8 cellular contexts compared by ENCODE assay signal in genomic region chr6:85464260-85464644, GRCh38. TPM values are rescaled to one million over a fixed set of nuclear protein-coding genes. Genes with fewer than 3 reads are reported as not detected.
DNase-seq lines count a peak whose midpoint lies in the region; ATAC-seq, FAIRE-seq and TF ChIP-seq lines count a peak whose summit lies in the region.

No MANE protein-coding gene starts in this region.

- peak; percentile 90 for FAIRE-seq in keratinocyte (lab: Jason Lieb, UNC)

- H3K4me1 Mint-ChIP-seq in natural killer cell treated with Interleukin-12 subunit alpha and Interleukin-12 subunit beta and Interleukin-15 and Interleukin-18, amount 100 ng/mL, for 72 hours (ENCODE audit: low read depth in 2 of 2), result peaks cover 45 to 57% of the 10 kb centered on the region in 2 donors
- peaks cover 57 to 63% of the 10 kb centered on the region in 2 donors for H3K4me1 Mint-ChIP-seq in natural killer cell
- H3K4me1 Mint-ChIP-seq in activated T-cell treated with anti-CD3 and anti-CD28 coated beads, Interleukin-2, amount 50 U/mL, for 72 hours (ENCODE audit: low read depth), result peaks cover 68% of the 10 kb centered on the region

- peak overlapping the region; percentile 23 for H3K9ac ChIP-seq in keratinocyte (ENCODE audit: control insufficient read depth, extremely low read depth, insufficient read depth, low read length)

- H3K4me1 ChIP-seq in keratinocyte (ENCODE audit: control insufficient read depth, extremely low read depth, insufficient read depth, low read length), result peaks cover 79% of the 10 kb centered on the region

- H3K9me1 ChIP-seq in keratinocyte (ENCODE audit: control insufficient read depth, extremely low read depth, insufficient read depth, low read length), result no peaks in the 10 kb centered on the region

- no peak for ATAC-seq in natural killer cell treated with Interleukin-12 subunit alpha and Interleukin-12 subunit beta and Interleukin-15 and Interleukin-18, amount 100 ng/mL, for 72 hours
- ATAC-seq in natural killer cell (no peak), HG03175 (IDR thresholded peaks at IDR 0.05; ENCODE audit: unreplicated experiment) (no peak), HG02885 (IDR thresholded peaks at IDR 0.05; ENCODE audit: poor library complexity, unreplicated experiment) (no peak)
- peak; percentile 44 to 55 for ATAC-seq in activated T-cell treated with anti-CD3 and anti-CD28 coated beads, Interleukin-2, amount 50 U/mL, for 72 hours (replicated peaks in 1 of 2)

- dilution Hi-C loops in keratinocyte (cut with MboI; ENCODE audit: extremely low pct_ligation_motif_present, low sequenced_read_pairs), result no loop called here

- no peak for DNase-seq in natural killer cell treated with Interleukin-12 subunit alpha and Interleukin-12 subunit beta and Interleukin-15 and Interleukin-18, amount 100 ng/mL, for 72 hours (ENCODE audit: low spot score)
- DNase-seq in natural killer cell (no peak), keratinocyte (ENCODE audit: low read depth, low spot score) (no peak), NCI-H146 treated with DMSO at 0.1 percent for 48 hours (lab: John Stamatoyannopoulos, UW; ENCODE audit: unreplicated experiment) (no peak)
- DNase-seq in activated T-cell treated with anti-CD3 and anti-CD28 coated beads, Interleukin-2, amount 50 U/mL, for 72 hours, result peak; percentile 43 to 56
- DNase-seq in effector CD4-positive, alpha-beta T cell, result no peak

- no peaks in the 10 kb centered on the region for H3K9me3 ChIP-seq in keratinocyte (ENCODE audit: control insufficient read depth, low read depth, low read length)

- peak overlapping the region; percentile 81 for H3K27ac ChIP-seq in keratinocyte (ENCODE audit: control insufficient read depth, insufficient read depth, low read length)

- peaks cover 10 to 29% of the 10 kb centered on the region in 2 experiments for H3K36me3 ChIP-seq in keratinocyte (ENCODE audit: control insufficient read depth in 2 of 2, extremely low read depth in 1 of 2, insufficient read depth in 2 of 2, low read length in 2 of 2)

- H3K4me3 Mint-ChIP-seq in natural killer cell treated with Interleukin-12 subunit alpha and Interleukin-12 subunit beta and Interleukin-15 and Interleukin-18, amount 100 ng/mL, for 72 hours, result peak overlapping the region; percentile 18
- H3K4me3 Mint-ChIP-seq in natural killer cell, result no peak overlapping the region
- peak overlapping the region; percentile 66 to 69 for H3K4me3 Mint-ChIP-seq in activated T-cell treated with anti-CD3 and anti-CD28 coated beads, Interleukin-2, amount 50 U/mL, for 72 hours

- intact Hi-C loops in natural killer cell (cut with micrococcal nuclease), result no loop called here

- no peaks in the 10 kb centered on the region for H3K9me3 Mint-ChIP-seq in natural killer cell treated with Interleukin-12 subunit alpha and Interleukin-12 subunit beta and Interleukin-15 and Interleukin-18, amount 100 ng/mL, for 72 hours
- H3K9me3 Mint-ChIP-seq in natural killer cell, result no peaks in the 10 kb centered on the region
- H3K9me3 Mint-ChIP-seq in activated T-cell treated with anti-CD3 and anti-CD28 coated beads, Interleukin-2, amount 50 U/mL, for 72 hours, result no peaks in the 10 kb centered on the region

- H3K27me3 ChIP-seq in keratinocyte (ENCODE audit: control insufficient read depth, extremely low read depth, insufficient read depth, low read length), result no peaks in the 10 kb centered on the region

- H3K36me3 Mint-ChIP-seq in natural killer cell treated with Interleukin-12 subunit alpha and Interleukin-12 subunit beta and Interleukin-15 and Interleukin-18, amount 100 ng/mL, for 72 hours, result no peaks in the 10 kb centered on the region
- no peaks in the 10 kb centered on the region for H3K36me3 Mint-ChIP-seq in natural killer cell
- no peaks in the 10 kb centered on the region for H3K36me3 Mint-ChIP-seq in activated T-cell treated with anti-CD3 and anti-CD28 coated beads, Interleukin-2, amount 50 U/mL, for 72 hours (ENCODE audit: insufficient read depth in 2 of 2)

- no peaks in the 10 kb centered on the region for H4K20me1 ChIP-seq in keratinocyte (ENCODE audit: control insufficient read depth, extremely low read depth, insufficient read depth, low read length)

- TF ChIP-seq CTCF in natural killer cell (IDR thresholded peaks at IDR 0.05) (no peak), keratinocyte (optimal IDR thresholded peaks at IDR 0.05 in 1 of 3, IDR thresholded peaks at IDR 0.05 in 1 of 3, conservative IDR thresholded peaks at IDR 0.05 in 1 of 3; ENCODE audit: extremely low read depth in 1 of 3, insufficient read depth in 2 of 3, low read length in 3 of 3) (no peak)

- no peak overlapping the region for H2AFZ ChIP-seq in keratinocyte (ENCODE audit: control insufficient read depth, low read length)

- H3K27me3 Mint-ChIP-seq in natural killer cell treated with Interleukin-12 subunit alpha and Interleukin-12 subunit beta and Interleukin-15 and Interleukin-18, amount 100 ng/mL, for 72 hours, result peaks cover 42 to 55% of the 10 kb centered on the region in 2 donors
- peaks cover 45 to 73% of the 10 kb centered on the region in 2 donors for H3K27me3 Mint-ChIP-seq in natural killer cell (ENCODE audit: low read depth in 2 of 2)
- no peaks in the 10 kb centered on the region for H3K27me3 Mint-ChIP-seq in activated T-cell treated with anti-CD3 and anti-CD28 coated beads, Interleukin-2, amount 50 U/mL, for 72 hours (ENCODE audit: low read depth)

- H3K27ac Mint-ChIP-seq in natural killer cell treated with Interleukin-12 subunit alpha and Interleukin-12 subunit beta and Interleukin-15 and Interleukin-18, amount 100 ng/mL, for 72 hours, result peak overlapping the region in 1 of 2 donors; percentile 50
- no peak overlapping the region for H3K27ac Mint-ChIP-seq in natural killer cell
- H3K27ac Mint-ChIP-seq in activated T-cell treated with anti-CD3 and anti-CD28 coated beads, Interleukin-2, amount 50 U/mL, for 72 hours, result peak overlapping the region; percentile 29

- peak overlapping the region; percentile 68 for H3K4me2 ChIP-seq in keratinocyte (ENCODE audit: control insufficient read depth, extremely low read depth, insufficient read depth, low read depth, low read length)

- H3K4me3 ChIP-seq in keratinocyte (ENCODE audit: control insufficient read depth in 2 of 3, extremely low read depth in 1 of 3, insufficient read depth in 2 of 3, low read depth in 1 of 3, low read length in 3 of 3), result peak overlapping the region in 1 of 3 experiments; percentile 16

- peaks cover 31% of the 10 kb centered on the region for H3K79me2 ChIP-seq in keratinocyte (ENCODE audit: control insufficient read depth, insufficient read depth, low read length)

RNA-seq across cellular contexts. Expression of gene NT5E, which starts 14.4 kb away (rescaled TPM):
- under 1 TPM in 1 of 2 donors, not detected in 1; 0.56 TPM for total RNA-seq in natural killer cell treated with Interleukin-12 subunit alpha and Interleukin-12 subunit beta and Interleukin-15 and Interleukin-18, amount 100 ng/mL, for 72 hours
- under 1 TPM in 2 of 3 donors, not detected in 1; 0.57 to 0.70 TPM for total RNA-seq in natural killer cell
- total RNA-seq in activated T-cell treated with anti-CD3 and anti-CD28 coated beads, Interleukin-2, amount 50 U/mL, for 72 hours, result 10 to 100 TPM in 1 of 2 donors, 1 to 10 TPM in 1; 6.2 to 13.1 TPM
- 114 to 280 TPM (median 268 TPM) in 3 replicates for polyA plus RNA-seq in keratinocyte
- 14.3 TPM for polyA plus RNA-seq in keratinocyte (2011; ENCODE audit: low read depth)
- polyA plus RNA-seq in keratinocyte (2011; cell fraction: cytosol; rRNA removed), result 116 and 207 TPM in 2 replicates
- 173 and 193 TPM in 2 replicates for polyA plus RNA-seq in keratinocyte (2011; cell fraction: nucleus; rRNA removed)
- 33.4 and 214 TPM in 2 replicates for polyA plus RNA-seq in keratinocyte (2012; ENCODE audit: low replicate concordance)
- 118 to 284 TPM (median 138 TPM) in 3 replicates for polyA minus RNA-seq in keratinocyte
- 325 TPM for polyA minus RNA-seq in keratinocyte (2011; cell fraction: cytosol; rRNA and poly(A)+ RNA removed)
- 170 and 250 TPM in 2 replicates for polyA minus RNA-seq in keratinocyte (2011; cell fraction: nucleus; rRNA and poly(A)+ RNA removed)

Comparison
In these comparisons a context has a peak if more than half of its experiments do, and no peak if none do; other contexts are left out.
1. ATAC-seq: peak in activated T-cell treated with anti-CD3 and anti-CD28 coated beads, Interleukin-2, amount 50 U/mL, for 72 hours (2 of 2); none in natural killer cell treated with Interleukin-12 subunit alpha and Interleukin-12 subunit beta and Interleukin-15 and Interleukin-18, amount 100 ng/mL, for 72 hours (0 of 2), natural killer cell (0 of 3), HG03175 (single experiment) and HG02885 (single experiment).
2. DNase-seq: peak in activated T-cell treated with anti-CD3 and anti-CD28 coated beads, Interleukin-2, amount 50 U/mL, for 72 hours (2 of 2); none in natural killer cell treated with Interleukin-12 subunit alpha and Interleukin-12 subunit beta and Interleukin-15 and Interleukin-18, amount 100 ng/mL, for 72 hours (single experiment), natural killer cell (single experiment), keratinocyte (single experiment), NCI-H146 treated with DMSO at 0.1 percent for 48 hours (single experiment) and effector CD4-positive, alpha-beta T cell (single experiment).
3. RNA of gene NT5E, which starts 14.4 kb away (total RNA-seq): 6.2 to 13.1 TPM in activated T-cell treated with anti-CD3 and anti-CD28 coated beads, Interleukin-2, amount 50 U/mL, for 72 hours; 0.57 to 0.70 TPM in natural killer cell and 0.56 TPM in natural killer cell treated with Interleukin-12 subunit alpha and Interleukin-12 subunit beta and Interleukin-15 and Interleukin-18, amount 100 ng/mL, for 72 hours; every median in the first group is over 4 times any median in the second.